21 cellular contexts compared by ENCODE assay signal in the genomic region with DNA sequence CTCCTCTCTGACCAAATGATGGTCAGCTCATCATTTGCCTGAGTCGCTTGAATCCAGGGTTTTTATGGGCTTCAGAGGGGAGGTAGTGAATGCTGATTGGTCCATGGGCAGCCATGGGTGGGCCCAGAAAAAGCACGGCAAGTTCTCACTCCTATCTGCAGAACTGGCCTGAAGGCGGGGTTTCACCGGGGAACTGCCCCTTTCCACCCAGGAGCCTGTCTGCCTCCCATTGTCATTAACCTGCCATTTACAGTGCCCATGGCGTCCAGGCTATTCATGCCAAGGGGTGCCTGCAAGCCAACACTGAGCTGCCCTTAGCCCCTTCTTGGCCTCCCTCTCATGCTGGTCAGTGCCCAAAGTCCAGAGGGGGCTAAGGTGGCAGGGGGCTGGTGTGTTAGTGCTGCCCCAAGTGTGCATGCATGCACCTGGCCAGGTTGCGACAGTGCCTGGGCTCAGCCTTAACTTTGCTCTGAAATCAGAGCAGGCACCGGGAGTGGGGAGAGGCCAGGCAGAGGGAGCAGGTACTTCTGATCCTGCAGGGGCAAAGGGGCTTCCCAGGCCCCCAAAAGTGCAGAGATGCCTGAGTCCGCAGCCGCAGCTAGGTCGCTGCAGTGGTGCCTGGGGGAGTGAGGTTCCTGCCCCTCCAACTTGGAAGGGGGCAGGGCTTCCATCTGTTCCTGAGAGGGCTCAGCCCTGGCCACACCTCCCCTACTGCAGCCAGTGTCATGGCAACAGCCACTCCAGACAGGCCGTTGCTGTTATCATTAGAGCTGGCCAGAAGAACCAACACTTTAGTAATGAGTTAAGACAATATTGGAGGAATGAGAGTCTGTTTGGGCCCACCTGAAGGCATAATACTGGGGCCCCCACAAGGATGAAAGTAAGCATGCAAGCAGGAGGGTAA.
"Had no signal": no experiment of that assay in that cellular context is flagged by ENCODE, and none has a peak within 500 bp of the region (broad histone marks: within the 10 kb centered on the region; RNA-seq: fewer than 3 reads in every experiment).

No MANE protein-coding gene starts in this region.

- ATAC-seq: foreskin keratinocyte; heart left ventricle; mucosa of descending colon; naive thymus-derived CD8-positive, alpha-beta T cell had no signal

- H3K4me1 Mint-ChIP-seq: naive thymus-derived CD8-positive, alpha-beta T cell had no signal

- H3K4me3 Mint-ChIP-seq: naive thymus-derived CD8-positive, alpha-beta T cell had no signal

- H3K27ac Mint-ChIP-seq: naive thymus-derived CD8-positive, alpha-beta T cell had no signal

- H3K27ac ChIP-seq: colonic mucosa, foreskin keratinocyte, heart left ventricle, ovary, right atrium auricular region, sigmoid colon, skin epidermis had no signal

- H3K36me3 ChIP-seq: colonic mucosa, heart left ventricle, ovary, right atrium auricular region, sigmoid colon had no signal

- FAIRE-seq: endothelial cell of umbilical vein, urothelium cell line had no signal

- DNase-seq: colonic mucosa; dermis blood vessel endothelial cell; erythroblast; foreskin keratinocyte; heart left ventricle; hippocampal formation; kidney glomerular epithelial cell; mammary epithelial cell; naive thymus-derived CD8-positive, alpha-beta T cell; nucleus accumbens; ovary; sigmoid colon; stimulated activated CD4-positive, alpha-beta T cell treated with anti-CD3 and anti-CD28 coated beads, Interleukin-2, amount 100 ng/mL, for 24 hours; stimulated activated CD4-positive, alpha-beta T cell treated with anti-CD3 and anti-CD28 coated beads, Interleukin-4, amount 100 ng/mL, for 4 hours; stimulated activated naive CD4-positive, alpha-beta T cell treated with Interleukin-2 at 50 U/mL for 16 hours; trophoblast cell had no signal

- H3K4me1 ChIP-seq: colonic mucosa, foreskin keratinocyte, heart left ventricle, right atrium auricular region had no signal

- H3K4me3 ChIP-seq: colonic mucosa, heart left ventricle, mucosa of descending colon, ovary, right atrium auricular region, sigmoid colon, skin epidermis had no signal

- H3K36me3 Mint-ChIP-seq: naive thymus-derived CD8-positive, alpha-beta T cell had no signal

- H3K27me3 ChIP-seq: colonic mucosa, foreskin keratinocyte, heart left ventricle, ovary, right atrium auricular region, sigmoid colon had no signal

- H3K9me3 ChIP-seq: colonic mucosa, mucosa of descending colon, ovary, right atrium auricular region, sigmoid colon had no signal
